Comparison of ENCODE assay signal across 1 cellular context in genomic region chr1:94417962-94418663, GRCh38.
TF ChIP-seq lines count a peak whose summit lies in the region.

Gene ABCD3 (plus strand): TSS chr1:94418389. CDS start chr1:94418479, 90 bp downstream.

TF ChIP-seq in HepG2, 621 proteins besides CTCF, POLR2A, EP300 and RAD21 (continued from another document and continues in another):
- TF ChIP-seq, protein P1, sequence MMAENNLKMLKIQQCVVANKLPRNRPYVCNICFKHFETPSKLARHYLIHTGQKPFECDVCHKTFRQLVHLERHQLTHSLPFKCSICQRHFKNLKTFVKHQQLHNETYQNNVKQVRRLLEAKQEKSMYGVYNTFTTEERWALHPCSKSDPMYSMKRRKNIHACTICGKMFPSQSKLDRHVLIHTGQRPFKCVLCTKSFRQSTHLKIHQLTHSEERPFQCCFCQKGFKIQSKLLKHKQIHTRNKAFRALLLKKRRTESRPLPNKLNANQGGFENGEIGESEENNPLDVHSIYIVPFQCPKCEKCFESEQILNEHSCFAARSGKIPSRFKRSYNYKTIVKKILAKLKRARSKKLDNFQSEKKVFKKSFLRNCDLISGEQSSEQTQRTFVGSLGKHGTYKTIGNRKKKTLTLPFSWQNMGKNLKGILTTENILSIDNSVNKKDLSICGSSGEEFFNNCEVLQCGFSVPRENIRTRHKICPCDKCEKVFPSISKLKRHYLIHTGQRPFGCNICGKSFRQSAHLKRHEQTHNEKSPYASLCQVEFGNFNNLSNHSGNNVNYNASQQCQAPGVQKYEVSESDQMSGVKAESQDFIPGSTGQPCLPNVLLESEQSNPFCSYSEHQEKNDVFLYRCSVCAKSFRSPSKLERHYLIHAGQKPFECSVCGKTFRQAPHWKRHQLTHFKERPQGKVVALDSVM (CRISPR knock-in tag; IDR thresholded peaks at IDR 0.05), result peak; percentile 84
- TF ChIP-seq ZNF251 (CRISPR knock-in tag; IDR thresholded peaks at IDR 0.05) (0 out of 2 replicates have a peak, but pooled peaks have one; percentile 19), ZBTB3 (CRISPR knock-in tag; IDR thresholded peaks at IDR 0.05; ENCODE audit: borderline replicate concordance, low read depth) (0 out of 2 replicates have a peak, but pooled peaks have one; percentile 62), TFDP2 (CRISPR knock-in tag; IDR thresholded peaks at IDR 0.05) (peak; percentile 93), ZNF124 (CRISPR knock-in tag; IDR thresholded peaks at IDR 0.05) (no peak), ZNF431 (CRISPR knock-in tag; IDR thresholded peaks at IDR 0.05; ENCODE audit: borderline replicate concordance, low read depth) (no peak), NR2C2 (CRISPR knock-in tag; IDR thresholded peaks at IDR 0.05; ENCODE audit: borderline replicate concordance) (peak; percentile 48; the same call in 1 of the 2 replicates), IRF1 (CRISPR knock-in tag; IDR thresholded peaks at IDR 0.05; ENCODE audit: low read depth) (no peak), ZNF180 (CRISPR knock-in tag; IDR thresholded peaks at IDR 0.05; ENCODE audit: borderline replicate concordance, low read depth) (no peak), TOE1 (CRISPR knock-in tag; IDR thresholded peaks at IDR 0.05) (0 out of 2 replicates have a peak, but pooled peaks have one; percentile 34), MYNN (CRISPR knock-in tag; IDR thresholded peaks at IDR 0.05; ENCODE audit: low read depth) (0 out of 2 replicates have a peak, but pooled peaks have one; percentile 31), TCF7 (IDR thresholded peaks at IDR 0.05; ENCODE audit: low read depth) (no peak), NKX3-1 (CRISPR knock-in tag; IDR thresholded peaks at IDR 0.05) (no peak), TCF12 (IDR thresholded peaks at IDR 0.05) (no peak), TCF12 (CRISPR knock-in tag; IDR thresholded peaks at IDR 0.05) (0 out of 2 replicates have a peak, but pooled peaks have one; percentile 40), TAF1 (CRISPR knock-in tag; IDR thresholded peaks at IDR 0.05) (peak; percentile 96), NBN (conservative IDR thresholded peaks at IDR 0.05) (no peak), NR3C1 (CRISPR knock-in tag; IDR thresholded peaks at IDR 0.05) (no peak), RARA (CRISPR knock-in tag; IDR thresholded peaks at IDR 0.05) (peak; percentile 57), ZNF354B (CRISPR knock-in tag; IDR thresholded peaks at IDR 0.05) (no peak), HDAC6 (IDR thresholded peaks at IDR 0.05; ENCODE audit: low read depth, low read length) (no peak), HOXA3 (CRISPR knock-in tag; IDR thresholded peaks at IDR 0.05) (peak; percentile 90), SALL2 (CRISPR knock-in tag; IDR thresholded peaks at IDR 0.05) (no peak; the same call in none of the 2 replicates), ZNF691 (CRISPR knock-in tag; IDR thresholded peaks at IDR 0.05; ENCODE audit: borderline replicate concordance, low read depth) (no peak), MED8 (CRISPR knock-in tag; IDR thresholded peaks at IDR 0.05; ENCODE audit: insufficient replicate concordance) (peak; percentile 94), CHD2 (IDR thresholded peaks at IDR 0.05; ENCODE audit: low read depth, low read length) (no peak), PATZ1 (CRISPR knock-in tag; IDR thresholded peaks at IDR 0.05) (peak; percentile 47; the same call in 1 of the 2 replicates), ZNF761 (CRISPR knock-in tag; conservative IDR thresholded peaks at IDR 0.05) (peak; percentile 72; the same call in 1 of the 2 replicates), NFATC3 (CRISPR knock-in tag; IDR thresholded peaks at IDR 0.05) (peak; percentile 67; the same call in 1 of the 2 replicates), KLF16 (CRISPR knock-in tag; IDR thresholded peaks at IDR 0.05) (peak in 1 of 2 experiments; percentile 86; a peak in 2 of 4 replicates), ZNF451 (CRISPR knock-in tag; IDR thresholded peaks at IDR 0.05) (peak; percentile 94), BCL3 (CRISPR knock-in tag; IDR thresholded peaks at IDR 0.05) (peak; percentile 84; the same call in 1 of the 2 replicates), KMT2A (CRISPR knock-in tag; IDR thresholded peaks at IDR 0.05) (peak; percentile 95), ATF5 (CRISPR knock-in tag; IDR thresholded peaks at IDR 0.05; ENCODE audit: low read depth) (0 out of 2 replicates have a peak, but pooled peaks have one; percentile 28), ZNF121 (CRISPR knock-in tag; IDR thresholded peaks at IDR 0.05) (peak; percentile 30), MTF1 (CRISPR knock-in tag; IDR thresholded peaks at IDR 0.05) (no peak), ZNF33B (CRISPR knock-in tag; IDR thresholded peaks at IDR 0.05) (no peak; the same call in none of the 2 replicates), NFE2L2 (IDR thresholded peaks at IDR 0.05; ENCODE audit: low read length) (no peak), NFE2 (CRISPR knock-in tag; IDR thresholded peaks at IDR 0.05) (no peak), ZNF674 (CRISPR knock-in tag; IDR thresholded peaks at IDR 0.05; ENCODE audit: low read depth) (no peak), MZF1 (CRISPR knock-in tag; IDR thresholded peaks at IDR 0.05; ENCODE audit: borderline replicate concordance) (no peak), KLF11 (CRISPR knock-in tag; IDR thresholded peaks at IDR 0.05) (no peak), ZNF563 (CRISPR knock-in tag; IDR thresholded peaks at IDR 0.05) (peak; percentile 73; the same call in 1 of the 2 replicates), HOXA5 (CRISPR knock-in tag; IDR thresholded peaks at IDR 0.05) (0 out of 2 replicates have a peak, but pooled peaks have one; percentile 33), MIER3 (CRISPR knock-in tag; IDR thresholded peaks at IDR 0.05; ENCODE audit: borderline replicate concordance) (0 out of 2 replicates have a peak, but pooled peaks have one; percentile 62), ISL2 (CRISPR knock-in tag; IDR thresholded peaks at IDR 0.05) (no peak; the same call in 1 of the 2 replicates), SNAPC5 (CRISPR knock-in tag; IDR thresholded peaks at IDR 0.05; ENCODE audit: borderline replicate concordance) (no peak)
- TF ChIP-seq, protein P2, sequence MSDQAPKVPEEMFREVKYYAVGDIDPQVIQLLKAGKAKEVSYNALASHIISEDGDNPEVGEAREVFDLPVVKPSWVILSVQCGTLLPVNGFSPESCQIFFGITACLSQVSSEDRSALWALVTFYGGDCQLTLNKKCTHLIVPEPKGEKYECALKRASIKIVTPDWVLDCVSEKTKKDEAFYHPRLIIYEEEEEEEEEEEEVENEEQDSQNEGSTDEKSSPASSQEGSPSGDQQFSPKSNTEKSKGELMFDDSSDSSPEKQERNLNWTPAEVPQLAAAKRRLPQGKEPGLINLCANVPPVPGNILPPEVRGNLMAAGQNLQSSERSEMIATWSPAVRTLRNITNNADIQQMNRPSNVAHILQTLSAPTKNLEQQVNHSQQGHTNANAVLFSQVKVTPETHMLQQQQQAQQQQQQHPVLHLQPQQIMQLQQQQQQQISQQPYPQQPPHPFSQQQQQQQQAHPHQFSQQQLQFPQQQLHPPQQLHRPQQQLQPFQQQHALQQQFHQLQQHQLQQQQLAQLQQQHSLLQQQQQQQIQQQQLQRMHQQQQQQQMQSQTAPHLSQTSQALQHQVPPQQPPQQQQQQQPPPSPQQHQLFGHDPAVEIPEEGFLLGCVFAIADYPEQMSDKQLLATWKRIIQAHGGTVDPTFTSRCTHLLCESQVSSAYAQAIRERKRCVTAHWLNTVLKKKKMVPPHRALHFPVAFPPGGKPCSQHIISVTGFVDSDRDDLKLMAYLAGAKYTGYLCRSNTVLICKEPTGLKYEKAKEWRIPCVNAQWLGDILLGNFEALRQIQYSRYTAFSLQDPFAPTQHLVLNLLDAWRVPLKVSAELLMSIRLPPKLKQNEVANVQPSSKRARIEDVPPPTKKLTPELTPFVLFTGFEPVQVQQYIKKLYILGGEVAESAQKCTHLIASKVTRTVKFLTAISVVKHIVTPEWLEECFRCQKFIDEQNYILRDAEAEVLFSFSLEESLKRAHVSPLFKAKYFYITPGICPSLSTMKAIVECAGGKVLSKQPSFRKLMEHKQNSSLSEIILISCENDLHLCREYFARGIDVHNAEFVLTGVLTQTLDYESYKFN (CRISPR knock-in tag; conservative IDR thresholded peaks at IDR 0.05), result peak; percentile 85
- TF ChIP-seq, protein P3, sequence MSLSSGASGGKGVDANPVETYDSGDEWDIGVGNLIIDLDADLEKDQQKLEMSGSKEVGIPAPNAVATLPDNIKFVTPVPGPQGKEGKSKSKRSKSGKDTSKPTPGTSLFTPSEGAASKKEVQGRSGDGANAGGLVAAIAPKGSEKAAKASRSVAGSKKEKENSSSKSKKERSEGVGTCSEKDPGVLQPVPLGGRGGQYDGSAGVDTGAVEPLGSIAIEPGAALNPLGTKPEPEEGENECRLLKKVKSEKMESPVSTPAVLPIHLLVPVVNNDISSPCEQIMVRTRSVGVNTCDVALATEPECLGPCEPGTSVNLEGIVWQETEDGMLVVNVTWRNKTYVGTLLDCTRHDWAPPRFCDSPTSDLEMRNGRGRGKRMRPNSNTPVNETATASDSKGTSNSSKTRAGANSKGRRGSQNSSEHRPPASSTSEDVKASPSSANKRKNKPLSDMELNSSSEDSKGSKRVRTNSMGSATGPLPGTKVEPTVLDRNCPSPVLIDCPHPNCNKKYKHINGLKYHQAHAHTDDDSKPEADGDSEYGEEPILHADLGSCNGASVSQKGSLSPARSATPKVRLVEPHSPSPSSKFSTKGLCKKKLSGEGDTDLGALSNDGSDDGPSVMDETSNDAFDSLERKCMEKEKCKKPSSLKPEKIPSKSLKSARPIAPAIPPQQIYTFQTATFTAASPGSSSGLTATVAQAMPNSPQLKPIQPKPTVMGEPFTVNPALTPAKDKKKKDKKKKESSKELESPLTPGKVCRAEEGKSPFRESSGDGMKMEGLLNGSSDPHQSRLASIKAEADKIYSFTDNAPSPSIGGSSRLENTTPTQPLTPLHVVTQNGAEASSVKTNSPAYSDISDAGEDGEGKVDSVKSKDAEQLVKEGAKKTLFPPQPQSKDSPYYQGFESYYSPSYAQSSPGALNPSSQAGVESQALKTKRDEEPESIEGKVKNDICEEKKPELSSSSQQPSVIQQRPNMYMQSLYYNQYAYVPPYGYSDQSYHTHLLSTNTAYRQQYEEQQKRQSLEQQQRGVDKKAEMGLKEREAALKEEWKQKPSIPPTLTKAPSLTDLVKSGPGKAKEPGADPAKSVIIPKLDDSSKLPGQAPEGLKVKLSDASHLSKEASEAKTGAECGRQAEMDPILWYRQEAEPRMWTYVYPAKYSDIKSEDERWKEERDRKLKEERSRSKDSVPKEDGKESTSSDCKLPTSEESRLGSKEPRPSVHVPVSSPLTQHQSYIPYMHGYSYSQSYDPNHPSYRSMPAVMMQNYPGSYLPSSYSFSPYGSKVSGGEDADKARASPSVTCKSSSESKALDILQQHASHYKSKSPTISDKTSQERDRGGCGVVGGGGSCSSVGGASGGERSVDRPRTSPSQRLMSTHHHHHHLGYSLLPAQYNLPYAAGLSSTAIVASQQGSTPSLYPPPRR (CRISPR knock-in tag; IDR thresholded peaks at IDR 0.05; ENCODE audit: borderline replicate concordance), result peak; percentile 50; the same call in 1 of the 2 replicates
